In the genomic region with DNA sequence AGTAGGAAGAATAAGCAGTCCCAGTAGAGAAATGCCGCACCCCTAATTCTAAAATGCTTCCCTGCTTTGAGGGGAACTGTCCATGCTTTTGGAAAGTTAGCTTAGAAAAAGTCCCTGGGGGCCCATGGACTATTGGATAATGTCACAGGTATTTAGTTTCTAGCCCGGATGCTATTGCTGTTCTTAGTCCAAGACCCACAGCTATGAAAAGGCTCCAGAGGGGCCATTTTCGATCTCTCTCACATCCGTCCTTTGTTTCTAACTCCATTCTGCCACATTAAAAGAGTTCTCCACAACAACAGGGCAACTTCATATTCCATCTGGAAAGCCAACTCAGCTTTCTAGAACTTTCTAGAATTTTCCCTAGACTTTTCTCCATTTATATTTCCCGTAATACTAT, we compare ENCODE assay signal across 20 cellular contexts. TPM values are rescaled to one million over a fixed set of nuclear protein-coding genes. Genes with fewer than 3 reads are reported as not detected.
DNase-seq lines count a peak whose midpoint lies in the region; ATAC-seq and TF ChIP-seq lines count a peak whose summit lies in the region.
"Had no signal": no experiment of that assay in that cellular context is flagged by ENCODE, and none has a peak within 500 bp of the region (broad histone marks: within the 10 kb centered on the region; RNA-seq: fewer than 3 reads in every experiment).

No MANE protein-coding gene starts in this region.

- WGBS in gastroesophageal sphincter (ENCODE audit: low coverage in 1 of 2), 2 donors = 64 to 83% methylated on average over 4 to 5 of the region's 5 CpGs

- TF ChIP-seq POLR2A in gastroesophageal sphincter (IDR thresholded peaks at IDR 0.05) = no peak

- H3K36me3 Mint-ChIP-seq in activated CD4-positive, alpha-beta T cell treated with anti-CD3 and anti-CD28 coated beads for 36 hours (ENCODE audit: low read depth) = peaks cover 18% of the 10 kb centered on the region
- peaks cover 30% of the 10 kb centered on the region for H3K36me3 Mint-ChIP-seq in activated CD4-positive, alpha-beta T cell treated with anti-CD3 and anti-CD28 coated beads, Interleukin-2, amount 10 ng/mL, durations not matched to agents 24 days and 14 days (ENCODE audit: low read depth)
- peaks cover 9% of the 10 kb centered on the region for H3K36me3 Mint-ChIP-seq in stimulated activated naive CD8-positive, alpha-beta T cell treated with anti-CD3 and anti-CD28 coated beads, Interleukin-15, Interleukin-2, amounts not matched to agents 100 ng/mL and 50 ng/mL, for 24 hours (ENCODE audit: low read depth)

- H3K4me1 Mint-ChIP-seq in activated CD4-positive, alpha-beta T cell treated with anti-CD3 and anti-CD28 coated beads for 36 hours = peaks cover 62% of the 10 kb centered on the region
- peaks cover 19% of the 10 kb centered on the region for H3K4me1 Mint-ChIP-seq in activated CD4-positive, alpha-beta T cell treated with anti-CD3 and anti-CD28 coated beads, Interleukin-2, amount 10 ng/mL, durations not matched to agents 24 days and 14 days
- H3K4me1 Mint-ChIP-seq in stimulated activated naive CD8-positive, alpha-beta T cell treated with anti-CD3 and anti-CD28 coated beads, Interleukin-15, Interleukin-2, amounts not matched to agents 100 ng/mL and 50 ng/mL, for 24 hours (ENCODE audit: low read depth) = peaks cover 73% of the 10 kb centered on the region

- H3K27ac ChIP-seq in gastroesophageal sphincter = peak overlapping the region in 3 of 4 donors; percentile 16 to 36 (median 25)
- H3K27ac ChIP-seq: 22Rv1; BLaER1 treated with 17β-estradiol and CSF1 and Interleukin-3, amounts not matched to agents 10 nM and 100 nM; KMS-11 had no signal

- DNase-seq in activated CD4-positive, alpha-beta T cell treated with anti-CD3 and anti-CD28 coated beads for 36 hours = no peak
- DNase-seq in activated CD4-positive, alpha-beta T cell treated with anti-CD3 and anti-CD28 coated beads, Interleukin-2, amount 10 ng/mL, durations not matched to agents 24 days and 14 days = no peak
- no peak for DNase-seq in stimulated activated naive CD8-positive, alpha-beta T cell treated with anti-CD3 and anti-CD28 coated beads, Interleukin-15, Interleukin-2, amounts not matched to agents 100 U/mL and 50 U/mL, for 24 hours
- no peak for DNase-seq in DMS53 treated with DMSO at 0.1 percent for 48 hours (lab: John Stamatoyannopoulos, UW; ENCODE audit: unreplicated experiment)
- no peak for DNase-seq in NCI-H446 (lab: John Stamatoyannopoulos, UW)
- no peak for DNase-seq in pons (ENCODE audit: low spot score)
- DNase-seq: DMS53, HCEC 1CT, MG63, NCI-H1105, NCI-H187, NCI-H748 treated with DMSO at 0.1 percent for 48 hours had no signal

- TF ChIP-seq EP300 in gastroesophageal sphincter (IDR thresholded peaks at IDR 0.05) = no peak

- no peaks in the 10 kb centered on the region for H3K36me3 ChIP-seq in gastroesophageal sphincter
- H3K36me3 ChIP-seq: MG63 had no signal

- peak overlapping the region; percentile 71 for H3K27ac Mint-ChIP-seq in activated CD4-positive, alpha-beta T cell treated with anti-CD3 and anti-CD28 coated beads for 36 hours
- H3K27ac Mint-ChIP-seq in activated CD4-positive, alpha-beta T cell treated with anti-CD3 and anti-CD28 coated beads, Interleukin-2, amount 10 ng/mL, durations not matched to agents 24 days and 14 days = no peak overlapping the region
- peak overlapping the region; percentile 42 for H3K27ac Mint-ChIP-seq in stimulated activated naive CD8-positive, alpha-beta T cell treated with anti-CD3 and anti-CD28 coated beads, Interleukin-15, Interleukin-2, amounts not matched to agents 100 ng/mL and 50 ng/mL, for 24 hours

- CTCF ChIA-PET in activated CD4-positive, alpha-beta T cell treated with anti-CD3 and anti-CD28 coated beads for 36 hours (lab: Charles Lee) = interaction anchor here (0.9 to 1.8 kb wide), 2 partner anchors 20 to 38 kb away, joined by 3 to 6 read pairs; no protein-coding TSS in a partner anchor

- no peak for ATAC-seq in activated CD4-positive, alpha-beta T cell treated with anti-CD3 and anti-CD28 coated beads for 36 hours
- no peak for ATAC-seq in stimulated activated naive CD8-positive, alpha-beta T cell treated with anti-CD3 and anti-CD28 coated beads, Interleukin-15, Interleukin-2, amounts not matched to agents 100 U/mL and 50 U/mL, for 24 hours
- no peak for ATAC-seq in gastroesophageal sphincter
- ATAC-seq: GM12878, HepG2, Panc1 had no signal

- POLR2A ChIA-PET in activated CD4-positive, alpha-beta T cell treated with anti-CD3 and anti-CD28 coated beads for 36 hours (lab: Charles Lee) = no interaction called here

- H3K4me1 ChIP-seq in gastroesophageal sphincter = no peaks in the 10 kb centered on the region

- H3K27me3 ChIP-seq in gastroesophageal sphincter = no peaks in the 10 kb centered on the region
- H3K27me3 ChIP-seq: BLaER1 treated with 17β-estradiol and CSF1 and Interleukin-3, amounts not matched to agents 10 nM and 100 nM; MG63 had no signal

- intact Hi-C loops in activated CD4-positive, alpha-beta T cell treated with anti-CD3 and anti-CD28 coated beads for 36 hours (cut with DNase I, micrococcal nuclease) = no loop called here
- intact Hi-C loops in activated CD4-positive, alpha-beta T cell treated with anti-CD3 and anti-CD28 coated beads, Interleukin-2, amount 10 ng/mL, durations not matched to agents 24 days and 14 days (cut with micrococcal nuclease) = no loop called here

- no peaks in the 10 kb centered on the region for H3K27me3 Mint-ChIP-seq in activated CD4-positive, alpha-beta T cell treated with anti-CD3 and anti-CD28 coated beads for 36 hours
- no peaks in the 10 kb centered on the region for H3K27me3 Mint-ChIP-seq in activated CD4-positive, alpha-beta T cell treated with anti-CD3 and anti-CD28 coated beads, Interleukin-2, amount 10 ng/mL, durations not matched to agents 24 days and 14 days
- H3K27me3 Mint-ChIP-seq in stimulated activated naive CD8-positive, alpha-beta T cell treated with anti-CD3 and anti-CD28 coated beads, Interleukin-15, Interleukin-2, amounts not matched to agents 100 ng/mL and 50 ng/mL, for 24 hours = no peaks in the 10 kb centered on the region

- H3K4me3 Mint-ChIP-seq in activated CD4-positive, alpha-beta T cell treated with anti-CD3 and anti-CD28 coated beads for 36 hours = no peak overlapping the region
- no peak overlapping the region for H3K4me3 Mint-ChIP-seq in activated CD4-positive, alpha-beta T cell treated with anti-CD3 and anti-CD28 coated beads, Interleukin-2, amount 10 ng/mL, durations not matched to agents 24 days and 14 days
- no peak overlapping the region for H3K4me3 Mint-ChIP-seq in stimulated activated naive CD8-positive, alpha-beta T cell treated with anti-CD3 and anti-CD28 coated beads, Interleukin-15, Interleukin-2, amounts not matched to agents 100 ng/mL and 50 ng/mL, for 24 hours

- peaks cover 6% of the 10 kb centered on the region for H3K9me3 Mint-ChIP-seq in activated CD4-positive, alpha-beta T cell treated with anti-CD3 and anti-CD28 coated beads for 36 hours (ENCODE audit: low read depth)
- peaks cover 6% of the 10 kb centered on the region for H3K9me3 Mint-ChIP-seq in activated CD4-positive, alpha-beta T cell treated with anti-CD3 and anti-CD28 coated beads, Interleukin-2, amount 10 ng/mL, durations not matched to agents 24 days and 14 days
- peaks cover 4% of the 10 kb centered on the region for H3K9me3 Mint-ChIP-seq in stimulated activated naive CD8-positive, alpha-beta T cell treated with anti-CD3 and anti-CD28 coated beads, Interleukin-15, Interleukin-2, amounts not matched to agents 100 ng/mL and 50 ng/mL, for 24 hours

- no peak overlapping the region for H3K4me3 ChIP-seq in gastroesophageal sphincter
- H3K4me3 ChIP-seq: BLaER1 treated with 17β-estradiol and CSF1 and Interleukin-3, amounts not matched to agents 10 nM and 100 nM; GM12878; MG63 had no signal

- no peaks in the 10 kb centered on the region for H3K9me3 ChIP-seq in gastroesophageal sphincter
- H3K9me3 ChIP-seq: MG63 had no signal

- TF ChIP-seq CTCF in gastroesophageal sphincter (IDR thresholded peaks at IDR 0.05) = no peak

RNA-seq across cellular contexts. Expression of gene MGAT4A, which starts 47.2 kb away (rescaled TPM):
- total RNA-seq in activated CD4-positive, alpha-beta T cell treated with anti-CD3 and anti-CD28 coated beads for 36 hours = 10 to 100 TPM; 49.4 to 67.5 TPM
- total RNA-seq in activated CD4-positive, alpha-beta T cell treated with anti-CD3 and anti-CD28 coated beads, Interleukin-2, amount 10 ng/mL, durations not matched to agents 24 days and 14 days = 48.8 and 49.2 TPM in 2 replicates
- total RNA-seq in gastroesophageal sphincter = 10 to 100 TPM; 12.7 to 33.0 (median 21.2) TPM
